In the genomic region with DNA sequence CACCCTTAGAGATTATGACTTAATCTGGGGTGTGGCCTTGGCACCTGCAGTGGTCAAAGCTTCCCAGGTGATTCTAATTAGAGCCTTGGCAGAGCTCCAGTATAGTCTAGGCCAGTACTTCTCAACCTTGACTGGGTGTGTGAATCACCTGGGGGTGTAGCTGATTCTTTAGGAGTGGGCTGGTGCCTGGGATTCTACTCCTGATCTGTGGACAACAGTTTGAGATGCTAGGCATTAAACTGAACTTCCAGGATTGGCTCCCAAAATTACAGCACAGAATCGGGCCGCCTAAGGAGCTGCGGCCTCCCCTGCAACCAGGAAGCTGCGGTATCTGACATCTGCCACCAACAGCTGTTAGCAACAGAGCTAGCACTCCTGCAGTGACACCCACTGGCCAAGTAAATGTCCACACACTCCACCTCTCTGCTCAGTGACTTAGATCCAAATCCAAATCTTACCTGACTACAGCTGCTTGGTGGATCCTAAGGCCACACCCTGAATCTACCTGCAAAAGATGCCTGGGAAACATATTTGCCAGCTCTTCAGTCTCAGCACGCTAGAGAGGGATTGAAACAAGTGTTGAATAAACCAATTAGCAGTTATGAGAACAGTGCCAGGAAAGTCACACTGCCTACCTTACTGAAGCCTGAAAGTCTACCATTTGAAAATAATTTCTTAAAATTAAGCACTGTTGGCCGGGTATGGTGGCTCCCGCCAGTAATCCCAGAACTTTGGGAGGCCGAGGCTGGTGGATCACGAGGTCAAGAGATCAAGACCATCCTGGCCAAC, we compare ENCODE assay signal across 8 cellular contexts.
DNase-seq lines count a peak whose midpoint lies in the region; ATAC-seq, FAIRE-seq and TF ChIP-seq lines count a peak whose summit lies in the region.

No MANE protein-coding gene starts in this region.

- H3K4me1 ChIP-seq in HepG2 (ENCODE audit: insufficient read depth, low read length): peaks cover 46% of the 10 kb centered on the region
- H3K4me1 ChIP-seq in aorta (ENCODE audit: control insufficient read depth in 1 of 2, insufficient read depth in 2 of 2, low read length in 2 of 2): peaks cover 0 to 3% of the 10 kb centered on the region in 2 donors

- BruUV-seq in HepG2 (replicated peaks; lab: Mats Ljungman, UMichigan): no TSS peak

- H2AFZ ChIP-seq in HepG2 (ENCODE audit: low read length): no peak overlapping the region

- no peak for TF ChIP-seq EP300 in HepG2 (IDR thresholded peaks at IDR 0.05; ENCODE audit: low read depth in 2 of 2, low read length in 2 of 2)
- no peak for TF ChIP-seq EP300 in HepG2 (CRISPR knock-in tag; IDR thresholded peaks at IDR 0.05; ENCODE audit: borderline replicate concordance)

- intact Hi-C loops in HepG2 (cut with micrococcal nuclease; ENCODE audit: unreplicated experiment) (loop anchor here (1.0 to 2.0 kb wide), 3 partner anchors 13 to 67 kb away; no protein-coding TSS in a partner anchor), aorta (cut with DNase I) (no loop called here)

- TF ChIP-seq CTCF in HepG2 (CRISPR knock-in tag; IDR thresholded peaks at IDR 0.05): peak; percentile 98

- H3K27ac ChIP-seq in HepG2 (ENCODE audit: extremely low read length, insufficient read depth, low read length): no peak overlapping the region
- no peak overlapping the region for H3K27ac ChIP-seq in aorta (ENCODE audit: low read depth in 1 of 2, low read length in 2 of 2)

- ATAC-seq in GM21381 (IDR thresholded peaks at IDR 0.05; ENCODE audit: unreplicated experiment) (peak; percentile 98), HepG2 (peak; percentile 98), aorta (ENCODE audit: low FRiP score) (peak; percentile 59)

- H3K36me3 ChIP-seq in HepG2 (replicated peaks in 1 of 2; ENCODE audit: control insufficient read depth in 1 of 2, insufficient read depth in 2 of 2, low read length in 2 of 2) (no peaks in the 10 kb centered on the region), aorta (ENCODE audit: control insufficient read depth in 1 of 2, insufficient read depth in 2 of 2, low read length in 1 of 2) (no peaks in the 10 kb centered on the region)

- TF ChIP-seq RAD21 in HepG2 (CRISPR knock-in tag; IDR thresholded peaks at IDR 0.05): peak; percentile 86

- TF ChIP-seq POLR2A in HepG2 (IDR thresholded peaks at IDR 0.05; ENCODE audit: insufficient read depth in 1 of 2, low read depth in 2 of 2, low read length in 2 of 2): no peak

- no peaks in the 10 kb centered on the region for H3K27me3 ChIP-seq in HepG2 (ENCODE audit: control insufficient read depth in 1 of 2, insufficient read depth in 2 of 2, low read length in 2 of 2)
- H3K27me3 ChIP-seq in aorta (ENCODE audit: control insufficient read depth in 1 of 2, insufficient read depth in 2 of 2, low read length in 1 of 2): no peaks in the 10 kb centered on the region

- 2% methylated on average over 8 of the region's 9 CpGs for WGBS in HepG2 (ENCODE audit: low lambda C conversion rate)
- 47 to 48% methylated on average over 9 of the region's 9 CpGs for WGBS in aorta, 2 donors

- CTCF ChIA-PET in HepG2 (lab: Yijun Ruan, JAX; ENCODE audit: low intra/inter-chr PET ratio, low total read pairs): interaction anchor here (0.9 to 2.5 kb wide), 4 partner anchors 18 to 116 kb away, joined by 3 to 20 read pairs (median 6); no protein-coding TSS in a partner anchor

- no peak overlapping the region for H3K4me3 ChIP-seq in HepG2 (replicated peaks in 1 of 3; ENCODE audit: insufficient read depth in 1 of 3, low read depth in 2 of 3, low read length in 3 of 3)
- no peak overlapping the region for H3K4me3 ChIP-seq in aorta (ENCODE audit: low read length in 2 of 2)

- H3K79me2 ChIP-seq in HepG2 (ENCODE audit: insufficient read depth, low read length): no peaks in the 10 kb centered on the region

- DNase-seq in GDM1 (lab: John Stamatoyannopoulos, UW) (peak; percentile 6), HPDE6-E6E7 (ENCODE audit: extremely low spot score) (peak; percentile 69), NCI-H82 treated with DMSO at 0.1 percent for 48 hours (lab: John Stamatoyannopoulos, UW; ENCODE audit: unreplicated experiment) (peak; percentile 79), T47D (ENCODE audit: low read depth in 1 of 2, low spot score in 1 of 2) (peak; percentile 14 to 77), HepG2 (ENCODE audit: low spot score) (peak; percentile 75), aorta (peak in 1 of 2 donors; percentile 51), HK-2 (ENCODE audit: unreplicated experiment) (no peak)

- POLR2A ChIA-PET in HepG2 (lab: Yijun Ruan, JAX): interaction anchor here (0.8 to 1.3 kb wide), 3 partner anchors 46 to 162 kb away, joined by 3 read pairs; no protein-coding TSS in a partner anchor

- no peaks in the 10 kb centered on the region for H4K20me1 ChIP-seq in HepG2 (ENCODE audit: insufficient read depth, low read length)

- peak; percentile 92 for FAIRE-seq in HepG2 (lab: Jason Lieb, UNC)

- peak overlapping the region; percentile 55 for H3K4me2 ChIP-seq in HepG2 (ENCODE audit: low read depth, low read length)

- H3K9me3 ChIP-seq in HepG2 (ENCODE audit: low read length) (no peaks in the 10 kb centered on the region), aorta (ENCODE audit: control insufficient read depth, low read length) (no peaks in the 10 kb centered on the region)

- H3K9ac ChIP-seq in HepG2 (ENCODE audit: insufficient read depth, low read depth, low read length): no peak overlapping the region

- in situ Hi-C loops in T47D (cut with HindIII; ENCODE audit: low pct_unique_long_range_greater_than_20kb, low sequenced_read_pairs): no loop called here
- in situ Hi-C loops in HepG2 (cut with HindIII; ENCODE audit: extremely low pct_ligation_motif_present, low pct_unique_long_range_greater_than_20kb): no loop called here

TF ChIP-seq in HepG2, 621 proteins besides CTCF, POLR2A, EP300 and RAD21 (continues in another document):
- TF ChIP-seq ZSCAN12 (CRISPR knock-in tag; IDR thresholded peaks at IDR 0.05): 0 out of 2 replicates have a peak, but pooled peaks have one; percentile 57
- peak; percentile 57; the same call in 1 of the 2 replicates for TF ChIP-seq FOXO1 (CRISPR knock-in tag; IDR thresholded peaks at IDR 0.05)
- TF ChIP-seq DNMT3B (CRISPR knock-in tag; conservative IDR thresholded peaks at IDR 0.05): no peak
- TF ChIP-seq, protein P1, sequence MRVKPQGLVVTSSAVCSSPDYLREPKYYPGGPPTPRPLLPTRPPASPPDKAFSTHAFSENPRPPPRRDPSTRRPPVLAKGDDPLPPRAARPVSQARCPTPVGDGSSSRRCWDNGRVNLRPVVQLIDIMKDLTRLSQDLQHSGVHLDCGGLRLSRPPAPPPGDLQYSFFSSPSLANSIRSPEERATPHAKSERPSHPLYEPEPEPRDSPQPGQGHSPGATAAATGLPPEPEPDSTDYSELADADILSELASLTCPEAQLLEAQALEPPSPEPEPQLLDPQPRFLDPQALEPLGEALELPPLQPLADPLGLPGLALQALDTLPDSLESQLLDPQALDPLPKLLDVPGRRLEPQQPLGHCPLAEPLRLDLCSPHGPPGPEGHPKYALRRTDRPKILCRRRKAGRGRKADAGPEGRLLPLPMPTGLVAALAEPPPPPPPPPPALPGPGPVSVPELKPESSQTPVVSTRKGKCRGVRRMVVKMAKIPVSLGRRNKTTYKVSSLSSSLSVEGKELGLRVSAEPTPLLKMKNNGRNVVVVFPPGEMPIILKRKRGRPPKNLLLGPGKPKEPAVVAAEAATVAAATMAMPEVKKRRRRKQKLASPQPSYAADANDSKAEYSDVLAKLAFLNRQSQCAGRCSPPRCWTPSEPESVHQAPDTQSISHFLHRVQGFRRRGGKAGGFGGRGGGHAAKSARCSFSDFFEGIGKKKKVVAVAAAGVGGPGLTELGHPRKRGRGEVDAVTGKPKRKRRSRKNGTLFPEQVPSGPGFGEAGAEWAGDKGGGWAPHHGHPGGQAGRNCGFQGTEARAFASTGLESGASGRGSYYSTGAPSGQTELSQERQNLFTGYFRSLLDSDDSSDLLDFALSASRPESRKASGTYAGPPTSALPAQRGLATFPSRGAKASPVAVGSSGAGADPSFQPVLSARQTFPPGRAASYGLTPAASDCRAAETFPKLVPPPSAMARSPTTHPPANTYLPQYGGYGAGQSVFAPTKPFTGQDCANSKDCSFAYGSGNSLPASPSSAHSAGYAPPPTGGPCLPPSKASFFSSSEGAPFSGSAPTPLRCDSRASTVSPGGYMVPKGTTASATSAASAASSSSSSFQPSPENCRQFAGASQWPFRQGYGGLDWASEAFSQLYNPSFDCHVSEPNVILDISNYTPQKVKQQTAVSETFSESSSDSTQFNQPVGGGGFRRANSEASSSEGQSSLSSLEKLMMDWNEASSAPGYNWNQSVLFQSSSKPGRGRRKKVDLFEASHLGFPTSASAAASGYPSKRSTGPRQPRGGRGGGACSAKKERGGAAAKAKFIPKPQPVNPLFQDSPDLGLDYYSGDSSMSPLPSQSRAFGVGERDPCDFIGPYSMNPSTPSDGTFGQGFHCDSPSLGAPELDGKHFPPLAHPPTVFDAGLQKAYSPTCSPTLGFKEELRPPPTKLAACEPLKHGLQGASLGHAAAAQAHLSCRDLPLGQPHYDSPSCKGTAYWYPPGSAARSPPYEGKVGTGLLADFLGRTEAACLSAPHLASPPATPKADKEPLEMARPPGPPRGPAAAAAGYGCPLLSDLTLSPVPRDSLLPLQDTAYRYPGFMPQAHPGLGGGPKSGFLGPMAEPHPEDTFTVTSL (CRISPR knock-in tag; IDR thresholded peaks at IDR 0.05; ENCODE audit: borderline replicate concordance): peak; percentile 45; the same call in 1 of the 2 replicates
- no peak for TF ChIP-seq MEIS2 (CRISPR knock-in tag; IDR thresholded peaks at IDR 0.05)
- peak; percentile 29; the same call in 1 of the 2 replicates for TF ChIP-seq ZSCAN25 (CRISPR knock-in tag; IDR thresholded peaks at IDR 0.05)
- TF ChIP-seq, protein P2, sequence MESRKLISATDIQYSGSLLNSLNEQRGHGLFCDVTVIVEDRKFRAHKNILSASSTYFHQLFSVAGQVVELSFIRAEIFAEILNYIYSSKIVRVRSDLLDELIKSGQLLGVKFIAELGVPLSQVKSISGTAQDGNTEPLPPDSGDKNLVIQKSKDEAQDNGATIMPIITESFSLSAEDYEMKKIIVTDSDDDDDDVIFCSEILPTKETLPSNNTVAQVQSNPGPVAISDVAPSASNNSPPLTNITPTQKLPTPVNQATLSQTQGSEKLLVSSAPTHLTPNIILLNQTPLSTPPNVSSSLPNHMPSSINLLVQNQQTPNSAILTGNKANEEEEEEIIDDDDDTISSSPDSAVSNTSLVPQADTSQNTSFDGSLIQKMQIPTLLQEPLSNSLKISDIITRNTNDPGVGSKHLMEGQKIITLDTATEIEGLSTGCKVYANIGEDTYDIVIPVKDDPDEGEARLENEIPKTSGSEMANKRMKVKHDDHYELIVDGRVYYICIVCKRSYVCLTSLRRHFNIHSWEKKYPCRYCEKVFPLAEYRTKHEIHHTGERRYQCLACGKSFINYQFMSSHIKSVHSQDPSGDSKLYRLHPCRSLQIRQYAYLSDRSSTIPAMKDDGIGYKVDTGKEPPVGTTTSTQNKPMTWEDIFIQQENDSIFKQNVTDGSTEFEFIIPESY (CRISPR knock-in tag; IDR thresholded peaks at IDR 0.05): no peak
- TF ChIP-seq ZNF124 (CRISPR knock-in tag; IDR thresholded peaks at IDR 0.05): peak; percentile 28; the same call in 1 of the 2 replicates
- peak; percentile 42 for TF ChIP-seq TEAD3 (CRISPR knock-in tag; optimal IDR thresholded peaks at IDR 0.05; ENCODE audit: borderline replicate concordance)
